ENCODE assay signal across 9 cellular contexts in genomic region chr1:26922901-26923300, GRCh38. TPM values are rescaled to one million over a fixed set of nuclear protein-coding genes. Genes with fewer than 3 reads are reported as not detected.
DNase-seq lines count a peak whose midpoint lies in the region; ATAC-seq and TF ChIP-seq lines count a peak whose summit lies in the region.
"Had no signal": no experiment of that assay in that cellular context is flagged by ENCODE, and none has a peak within 500 bp of the region (broad histone marks: within the 10 kb centered on the region; RNA-seq: fewer than 3 reads in every experiment).

No MANE protein-coding gene starts in this region.

- peaks cover 20% of the 10 kb centered on the region for H3K36me3 ChIP-seq in iPS-15b (ENCODE audit: control insufficient read depth, insufficient read depth, low read length)

- no peak for TF ChIP-seq CTCF in activated CD8-positive, alpha-beta T cell treated with anti-CD3 and anti-CD28 coated beads for 36 hours (IDR thresholded peaks at IDR 0.05)

- H3K9me3 Mint-ChIP-seq in activated T-cell treated with anti-CD3 and anti-CD28 coated beads, Interleukin-2, amount 50 U/mL, for 24 hours, result no peaks in the 10 kb centered on the region
- H3K9me3 Mint-ChIP-seq in activated CD8-positive, alpha-beta T cell treated with anti-CD3 and anti-CD28 coated beads for 36 hours, result no peaks in the 10 kb centered on the region
- H3K9me3 Mint-ChIP-seq in stimulated activated naive CD8-positive, alpha-beta T cell treated with anti-CD3 and anti-CD28 coated beads, Interleukin-15, amount 100 ng/mL, for 72 hours, result no peaks in the 10 kb centered on the region

- H3K9me3 ChIP-seq in iPS-15b (ENCODE audit: control insufficient read depth, insufficient read depth, low read length), result no peaks in the 10 kb centered on the region

- peak overlapping the region; percentile 94 for H3K4me3 ChIP-seq in iPS-15b (ENCODE audit: low read depth, low read length)

- H3K27me3 Mint-ChIP-seq in activated T-cell treated with anti-CD3 and anti-CD28 coated beads, Interleukin-2, amount 50 U/mL, for 24 hours, result no peaks in the 10 kb centered on the region
- no peaks in the 10 kb centered on the region for H3K27me3 Mint-ChIP-seq in activated CD8-positive, alpha-beta T cell treated with anti-CD3 and anti-CD28 coated beads for 36 hours
- no peaks in the 10 kb centered on the region for H3K27me3 Mint-ChIP-seq in stimulated activated naive CD8-positive, alpha-beta T cell treated with anti-CD3 and anti-CD28 coated beads, Interleukin-15, amount 100 ng/mL, for 72 hours

- intact Hi-C loops in activated CD8-positive, alpha-beta T cell treated with anti-CD3 and anti-CD28 coated beads for 36 hours (cut with micrococcal nuclease), result no loop called here

- peaks cover 4% of the 10 kb centered on the region for H3K4me1 ChIP-seq in iPS-15b (ENCODE audit: control insufficient read depth, insufficient read depth, low read length)

- peaks cover 61% of the 10 kb centered on the region for H3K36me3 Mint-ChIP-seq in activated T-cell treated with anti-CD3 and anti-CD28 coated beads, Interleukin-2, amount 50 U/mL, for 24 hours (ENCODE audit: low read depth)
- H3K36me3 Mint-ChIP-seq in activated CD8-positive, alpha-beta T cell treated with anti-CD3 and anti-CD28 coated beads for 36 hours (ENCODE audit: low read depth), result peaks cover 38% of the 10 kb centered on the region

- H3K27ac Mint-ChIP-seq in activated T-cell treated with anti-CD3 and anti-CD28 coated beads, Interleukin-2, amount 50 U/mL, for 24 hours, result peak overlapping the region; percentile 98
- peak overlapping the region; percentile 98 for H3K27ac Mint-ChIP-seq in activated CD8-positive, alpha-beta T cell treated with anti-CD3 and anti-CD28 coated beads for 36 hours
- H3K27ac Mint-ChIP-seq in stimulated activated naive CD8-positive, alpha-beta T cell treated with anti-CD3 and anti-CD28 coated beads, Interleukin-15, amount 100 ng/mL, for 72 hours, result peak overlapping the region; percentile 91 to 93

- CTCF ChIA-PET in activated CD8-positive, alpha-beta T cell treated with anti-CD3 and anti-CD28 coated beads for 36 hours (lab: Charles Lee), result no interaction called here

- no peak for DNase-seq in activated T-cell treated with anti-CD3 and anti-CD28 coated beads, Interleukin-2, amount 50 U/mL, for 24 hours
- no peak for DNase-seq in activated T-cell treated with anti-CD3 and anti-CD28 coated beads for 4 hours
- DNase-seq in activated CD8-positive, alpha-beta T cell treated with anti-CD3 and anti-CD28 coated beads for 36 hours, result no peak
- no peak for DNase-seq in stimulated activated naive CD8-positive, alpha-beta T cell treated with anti-CD3 and anti-CD28 coated beads, Interleukin-15, amount 100 ng/mL, for 72 hours
- DNase-seq in occipital lobe (lab: John Stamatoyannopoulos, UW), result no peak
- DNase-seq: NCI-H2029 treated with DMSO at 0.1 percent for 48 hours had no signal

- ATAC-seq in activated CD8-positive, alpha-beta T cell treated with anti-CD3 and anti-CD28 coated beads for 36 hours, result no peak
- ATAC-seq in stimulated activated naive CD8-positive, alpha-beta T cell treated with anti-CD3 and anti-CD28 coated beads, Interleukin-15, amount 100 ng/mL, for 72 hours, result no peak
- ATAC-seq in HG02763 (IDR thresholded peaks at IDR 0.05; ENCODE audit: unreplicated experiment) (no peak), HG03280 (IDR thresholded peaks at IDR 0.05; ENCODE audit: unreplicated experiment) (no peak)

- no peaks in the 10 kb centered on the region for H3K27me3 ChIP-seq in iPS-15b (ENCODE audit: control insufficient read depth, insufficient read depth, low read length)

- H3K9ac ChIP-seq in iPS-15b (ENCODE audit: low read depth, low read length), result no peak overlapping the region

- H3K4me1 Mint-ChIP-seq in activated T-cell treated with anti-CD3 and anti-CD28 coated beads, Interleukin-2, amount 50 U/mL, for 24 hours (ENCODE audit: low read depth), result peaks cover 41% of the 10 kb centered on the region
- H3K4me1 Mint-ChIP-seq in activated CD8-positive, alpha-beta T cell treated with anti-CD3 and anti-CD28 coated beads for 36 hours (ENCODE audit: low read depth), result peaks cover 42% of the 10 kb centered on the region
- H3K4me1 Mint-ChIP-seq in stimulated activated naive CD8-positive, alpha-beta T cell treated with anti-CD3 and anti-CD28 coated beads, Interleukin-15, amount 100 ng/mL, for 72 hours, result peaks cover 39% of the 10 kb centered on the region

- POLR2A ChIA-PET in activated CD8-positive, alpha-beta T cell treated with anti-CD3 and anti-CD28 coated beads for 36 hours (lab: Charles Lee), result interaction anchor here (1.2 to 3.3 kb wide), 2 partner anchors 14 to 24 kb away, joined by 5 to 31 read pairs; partner anchors contain the start of gene GPATCH3

- peak overlapping the region; percentile 94 for H3K4me3 Mint-ChIP-seq in activated T-cell treated with anti-CD3 and anti-CD28 coated beads, Interleukin-2, amount 50 U/mL, for 24 hours
- H3K4me3 Mint-ChIP-seq in activated CD8-positive, alpha-beta T cell treated with anti-CD3 and anti-CD28 coated beads for 36 hours, result peak overlapping the region; percentile 93
- H3K4me3 Mint-ChIP-seq in stimulated activated naive CD8-positive, alpha-beta T cell treated with anti-CD3 and anti-CD28 coated beads, Interleukin-15, amount 100 ng/mL, for 72 hours, result peak overlapping the region; percentile 92

RNA-seq across cellular contexts. Expression of gene NUDC, which starts 1.4 kb away (rescaled TPM):
- 100 to 1,000 TPM in 1 of 2 experiments, 10 to 100 TPM in 1; 97.0 to 103 TPM for total RNA-seq in activated CD8-positive, alpha-beta T cell treated with anti-CD3 and anti-CD28 coated beads for 36 hours
- 11.2 TPM for total RNA-seq in occipital lobe

RNA-seq across cellular contexts. Expression of gene NR0B2, which starts 9.1 kb away (rescaled TPM):
- total RNA-seq in activated CD8-positive, alpha-beta T cell treated with anti-CD3 and anti-CD28 coated beads for 36 hours, result not detected
- total RNA-seq in occipital lobe, result not detected

RNA-seq across cellular contexts. Expression of gene GPATCH3, which starts 22.6 kb away (rescaled TPM):
- 1 to 10 TPM; 8.7 to 9.6 TPM for total RNA-seq in activated CD8-positive, alpha-beta T cell treated with anti-CD3 and anti-CD28 coated beads for 36 hours
- 8.1 TPM for total RNA-seq in occipital lobe

RNA-seq across cellular contexts. Expression of gene GPN2, which starts 32.8 kb away (rescaled TPM):
- 10 to 100 TPM; 45.9 to 47.9 TPM for total RNA-seq in activated CD8-positive, alpha-beta T cell treated with anti-CD3 and anti-CD28 coated beads for 36 hours
- total RNA-seq in occipital lobe, result 11.5 TPM

RNA-seq across cellular contexts. Expression of gene KDF1, which starts 37.4 kb away (rescaled TPM):
- under 1 TPM; 0.18 to 0.27 TPM for total RNA-seq in activated CD8-positive, alpha-beta T cell treated with anti-CD3 and anti-CD28 coated beads for 36 hours
- not detected for total RNA-seq in occipital lobe
